Comparison of ENCODE assay signal across 8 cellular contexts in genomic region chr21:37009740-37010341, GRCh38. TPM values are rescaled to one million over a fixed set of nuclear protein-coding genes. Genes with fewer than 3 reads are reported as not detected.
DNase-seq lines count a peak whose midpoint lies in the region; ATAC-seq and TF ChIP-seq lines count a peak whose summit lies in the region.

No MANE protein-coding gene starts in this region.

- no peaks in the 10 kb centered on the region for H3K9me3 Mint-ChIP-seq in T-cell

- 3 to 12% (median 11%) methylated on average over 24 to 30 of the region's 30 CpGs for WGBS in adrenal gland, 4 donors

- peaks cover 12 to 18% (median 14%) of the 10 kb centered on the region in 3 donors for H3K4me1 Mint-ChIP-seq in T-cell

- peaks cover 10 to 12% of the 10 kb centered on the region in 2 donors for H3K4me1 ChIP-seq in adrenal gland (replicated peaks in 1 of 2)
- peaks cover 28% of the 10 kb centered on the region for H3K4me1 ChIP-seq in left ventricle myocardium inferior
- no peaks in the 10 kb centered on the region for H3K4me1 ChIP-seq in rectal smooth muscle tissue (ENCODE audit: control insufficient read depth, insufficient read depth, low read length)
- peaks cover 8% of the 10 kb centered on the region for H3K4me1 ChIP-seq in vagina

- POLR2A ChIA-PET in T-cell (lab: Charles Lee) = no interaction called here

- H3K27ac ChIP-seq in adrenal gland = no peak overlapping the region
- H3K27ac ChIP-seq in left ventricle myocardium inferior (replicated peaks) = no peak overlapping the region
- no peak overlapping the region for H3K27ac ChIP-seq in rectal smooth muscle tissue (ENCODE audit: low read depth, low read length)
- no peak overlapping the region for H3K27ac ChIP-seq in vagina

- TF ChIP-seq CTCF in GM12872 (IDR thresholded peaks at IDR 0.05; ENCODE audit: insufficient read depth, low read depth, low read length) (peak; percentile 93), adrenal gland (IDR thresholded peaks at IDR 0.05) (peak; percentile 83 to 91 (median 85)), left ventricle myocardium inferior (IDR thresholded peaks at IDR 0.05; ENCODE audit: borderline replicate concordance) (peak; percentile 86), vagina (IDR thresholded peaks at IDR 0.05) (peak; percentile 26 to 64 (median 62))

- H3K27ac Mint-ChIP-seq in T-cell = no peak overlapping the region

- peak; percentile 91 for DNase-seq in NCI-H1436 (lab: John Stamatoyannopoulos, UW)
- peak; percentile 31 to 78 (median 69) for DNase-seq in T-cell
- peak; percentile 86 to 92 (median 89) for DNase-seq in adrenal gland
- peak; percentile 75 for DNase-seq in left ventricle myocardium inferior
- DNase-seq in vagina (ENCODE audit: extremely low spot score in 2 of 2) = no peak

- CTCF ChIA-PET in T-cell (lab: Charles Lee) = interaction anchor here (0.5 to 1.5 kb wide), 11 partner anchors 13 to 379 kb away, joined by 3 to 8 read pairs (median 4); partner anchors contain the start of gene HLCS (in 1 of the 2)

- H3K36me3 Mint-ChIP-seq in T-cell = no peaks in the 10 kb centered on the region

- TF ChIP-seq POLR2A in adrenal gland (IDR thresholded peaks at IDR 0.05) (peak in 1 of 2 donors; percentile 52), vagina (IDR thresholded peaks at IDR 0.05) (no peak)

- H3K9ac ChIP-seq in rectal smooth muscle tissue (ENCODE audit: low read length) = peak overlapping the region; percentile 40

- peak; percentile 93 for ATAC-seq in HG02763 (IDR thresholded peaks at IDR 0.05; ENCODE audit: unreplicated experiment)
- ATAC-seq in T-cell (replicated peaks in 1 of 4) = peak; percentile 86 to 91 (median 90)

- H3K4me3 ChIP-seq in adrenal gland (peak overlapping the region in 1 of 4 donors; percentile 46), left ventricle myocardium inferior (peak overlapping the region; percentile 44), rectal smooth muscle tissue (ENCODE audit: low read length) (peak overlapping the region; percentile 52), vagina (peak overlapping the region; percentile 25 to 37)

- intact Hi-C loops in adrenal gland (cut with DNase I) (no loop called here), left ventricle myocardium inferior (cut with micrococcal nuclease) (no loop called here), vagina (cut with DNase I) (no loop called here)

- H3K36me3 ChIP-seq in adrenal gland (replicated peaks in 1 of 2) (no peaks in the 10 kb centered on the region), left ventricle myocardium inferior (no peaks in the 10 kb centered on the region), rectal smooth muscle tissue (ENCODE audit: control insufficient read depth, insufficient read depth, low read length) (no peaks in the 10 kb centered on the region), vagina (no peaks in the 10 kb centered on the region)

- peaks cover 24 to 49% of the 10 kb centered on the region in 2 donors for H3K27me3 Mint-ChIP-seq in T-cell

- no peaks in the 10 kb centered on the region for H3K9me3 ChIP-seq in adrenal gland (replicated peaks in 1 of 3)
- H3K9me3 ChIP-seq in left ventricle myocardium inferior (replicated peaks) = no peaks in the 10 kb centered on the region
- H3K9me3 ChIP-seq in vagina = no peaks in the 10 kb centered on the region

- H3K4me3 Mint-ChIP-seq in T-cell = peak overlapping the region; percentile 41 to 65 (median 53)

- H3K27me3 ChIP-seq in adrenal gland = peaks cover 25% of the 10 kb centered on the region
- peaks cover 97% of the 10 kb centered on the region for H3K27me3 ChIP-seq in left ventricle myocardium inferior (ENCODE audit: low read depth)
- peaks cover 17% of the 10 kb centered on the region for H3K27me3 ChIP-seq in rectal smooth muscle tissue (ENCODE audit: control insufficient read depth, insufficient read depth, low read length)
- H3K27me3 ChIP-seq in vagina = no peaks in the 10 kb centered on the region

RNA-seq across cellular contexts. Expression of gene RIPPLY3, which starts 3.3 kb away (rescaled TPM):
- not detected for total RNA-seq in T-cell
- under 1 TPM in 5 of 8 donors, not detected in 3; 0.18 to 0.42 (median 0.39) TPM for total RNA-seq in adrenal gland
- polyA plus RNA-seq in adrenal gland = 1 to 10 TPM in 1 of 3 donors, under 1 TPM in 2; 0.22 to 1.3 (median 0.40) TPM
- not detected for total RNA-seq in left ventricle myocardium inferior
- not detected for total RNA-seq in vagina

RNA-seq across cellular contexts. Expression of gene HLCS, which starts 43.4 kb away (rescaled TPM):
- total RNA-seq in T-cell = 10 to 100 TPM; 13.0 to 15.6 (median 13.8) TPM
- 10 to 100 TPM; 13.3 to 34.4 (median 20.4) TPM for total RNA-seq in adrenal gland
- polyA plus RNA-seq in adrenal gland = 10 to 100 TPM in 1 of 3 donors, 1 to 10 TPM in 2; 4.4 to 18.3 (median 6.4) TPM
- 5.3 TPM for total RNA-seq in left ventricle myocardium inferior
- 10.3 TPM for total RNA-seq in vagina

Comparison
In these comparisons a context has a peak if more than half of its experiments do, and no peak if none do; other contexts are left out.
1. DNase-seq: peak in NCI-H1436 (single experiment), T-cell (34 of 34), adrenal gland (7 of 7) and left ventricle myocardium inferior (single experiment); none in vagina (0 of 2).
2. Peak in every context shown above with its lines, with median percentiles within 50 percentile points of each other: CTCF ChIP-seq.